Comparison of ENCODE assay signal across 19 cellular contexts in the genomic region with DNA sequence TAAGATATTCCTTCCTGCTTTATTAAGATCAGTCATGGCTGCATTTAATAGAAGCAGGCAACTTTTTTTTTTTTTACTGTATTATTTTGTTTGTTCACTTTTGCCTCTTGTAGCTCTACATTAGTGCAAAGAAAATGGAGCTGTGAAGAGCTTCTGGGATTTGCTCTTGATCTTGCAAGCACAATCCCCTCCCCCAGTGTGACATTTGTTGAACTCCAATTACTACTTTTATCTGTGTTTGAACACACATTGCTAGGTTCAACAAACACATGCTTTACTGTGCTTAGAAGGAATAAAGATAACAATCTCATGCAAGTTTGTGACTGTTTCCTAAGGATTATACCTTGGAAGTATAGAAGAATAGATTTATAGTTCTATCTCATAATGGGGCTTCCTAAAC.
DNase-seq lines count a peak whose midpoint lies in the region; TF ChIP-seq lines count a peak whose summit lies in the region.
"Had no signal": no experiment of that assay in that cellular context is flagged by ENCODE, and none has a peak within 500 bp of the region (broad histone marks: within the 10 kb centered on the region; RNA-seq: fewer than 3 reads in every experiment).

No MANE protein-coding gene starts in this region.

- no peak for TF ChIP-seq POLR2A in ovary (IDR thresholded peaks at IDR 0.05)

- no peak for TF ChIP-seq EP300 in ovary (IDR thresholded peaks at IDR 0.05)

- no peaks in the 10 kb centered on the region for H3K36me3 ChIP-seq in mesendoderm (ENCODE audit: control insufficient read depth, insufficient read depth, low read length)
- no peaks in the 10 kb centered on the region for H3K36me3 ChIP-seq in ovary
- H3K36me3 ChIP-seq: BE2C had no signal

- no peak overlapping the region for H4K5ac ChIP-seq in mesendoderm (ENCODE audit: low read length)

- H3K79me1 ChIP-seq in mesendoderm (ENCODE audit: low read length) = no peaks in the 10 kb centered on the region

- no peaks in the 10 kb centered on the region for H3K79me2 ChIP-seq in mesendoderm (ENCODE audit: control insufficient read depth, insufficient read depth, low read length)

- H3K23ac ChIP-seq in mesendoderm (ENCODE audit: low read length) = no peak overlapping the region

- H3K18ac ChIP-seq in mesendoderm (ENCODE audit: low read length) = no peak overlapping the region

- H3K27ac ChIP-seq in VCaP = peak overlapping the region; percentile 30
- no peak overlapping the region for H3K27ac ChIP-seq in mesendoderm (ENCODE audit: low read depth, low read length)
- H3K27ac ChIP-seq in ovary = no peak overlapping the region
- H3K27ac ChIP-seq: HL-60 had no signal

- H3K9ac ChIP-seq in mesendoderm (ENCODE audit: low read length) = no peak overlapping the region

- no peak overlapping the region for H3K56ac ChIP-seq in mesendoderm (ENCODE audit: low read length)

- no peak overlapping the region for H2AK5ac ChIP-seq in mesendoderm (ENCODE audit: low read length)

- DNase-seq in CMK (ENCODE audit: low read depth) (peak; percentile 27), LNCaP clone FGC (ENCODE audit: low read depth) (peak; percentile 74), mesendoderm (peak; percentile 60), midbrain (lab: John Stamatoyannopoulos, UW) (no peak), NCI-H2029 (lab: John Stamatoyannopoulos, UW) (no peak), ovary (no peak)
- no peak for DNase-seq in stimulated activated CD4-positive, alpha-beta T cell treated with anti-CD3 and anti-CD28 coated beads, Interleukin-15, amount 100 ng/mL, for 24 hours
- DNase-seq: ACHN; BE2C; C1 segment of cervical spinal cord; Calu3; CD4-positive, CD25-positive, alpha-beta regulatory T cell; CD8-positive, alpha-beta memory T cell; DMS79 treated with DMSO at 0.1 percent for 48 hours; GF-D8; GOT3; H9 had no signal

- no peak overlapping the region for H4K8ac ChIP-seq in mesendoderm (ENCODE audit: low read depth, low read length)

- no peak overlapping the region for H3K4ac ChIP-seq in mesendoderm (ENCODE audit: low read depth, low read length)

- intact Hi-C loops in ovary (cut with DNase I) = no loop called here

- no peak overlapping the region for H2BK5ac ChIP-seq in mesendoderm (ENCODE audit: low read length)

- H3K4me2 ChIP-seq in mesendoderm (ENCODE audit: low read length) = no peak overlapping the region

- H2BK120ac ChIP-seq in mesendoderm (ENCODE audit: low read depth, low read length) = no peak overlapping the region

- TF ChIP-seq CTCF in LNCaP clone FGC (IDR thresholded peaks at IDR 0.05; ENCODE audit: control insufficient read depth, extremely low read depth, insufficient read depth) (no peak), VCaP (conservative IDR thresholded peaks at IDR 0.05) (no peak), ovary (IDR thresholded peaks at IDR 0.05) (no peak)

- H3K4me1 ChIP-seq in mesendoderm (ENCODE audit: control insufficient read depth, low read depth, low read length) = no peaks in the 10 kb centered on the region
- no peaks in the 10 kb centered on the region for H3K4me1 ChIP-seq in ovary (ENCODE audit: insufficient read depth)
- H3K4me1 ChIP-seq: BE2C had no signal

- H3K27me3 ChIP-seq in mesendoderm (ENCODE audit: insufficient read depth, low read length, poor library complexity) (no peaks in the 10 kb centered on the region), ovary (no peaks in the 10 kb centered on the region)
- H3K27me3 ChIP-seq: BE2C had no signal

- H3K4me3 ChIP-seq in LNCaP clone FGC (ENCODE audit: low read depth, low read length) (no peak overlapping the region), mesendoderm (ENCODE audit: low read length) (no peak overlapping the region), ovary (no peak overlapping the region)

- no peak overlapping the region for H2BK15ac ChIP-seq in mesendoderm (replicated peaks; ENCODE audit: low read depth)

- H3K9me3 ChIP-seq in ovary = no peaks in the 10 kb centered on the region
- H3K9me3 ChIP-seq: BE2C had no signal

Comparison
In these comparisons a context has a peak if more than half of its experiments do, and no peak if none do; other contexts are left out.
1. DNase-seq: peak in CMK (single experiment), LNCaP clone FGC (single experiment) and mesendoderm (single experiment); none in stimulated activated CD4-positive, alpha-beta T cell treated with anti-CD3 and anti-CD28 coated beads, Interleukin-15, amount 100 ng/mL, for 24 hours (single experiment), midbrain (single experiment), NCI-H2029 (single experiment) and ovary (0 of 5).